In the genomic region with DNA sequence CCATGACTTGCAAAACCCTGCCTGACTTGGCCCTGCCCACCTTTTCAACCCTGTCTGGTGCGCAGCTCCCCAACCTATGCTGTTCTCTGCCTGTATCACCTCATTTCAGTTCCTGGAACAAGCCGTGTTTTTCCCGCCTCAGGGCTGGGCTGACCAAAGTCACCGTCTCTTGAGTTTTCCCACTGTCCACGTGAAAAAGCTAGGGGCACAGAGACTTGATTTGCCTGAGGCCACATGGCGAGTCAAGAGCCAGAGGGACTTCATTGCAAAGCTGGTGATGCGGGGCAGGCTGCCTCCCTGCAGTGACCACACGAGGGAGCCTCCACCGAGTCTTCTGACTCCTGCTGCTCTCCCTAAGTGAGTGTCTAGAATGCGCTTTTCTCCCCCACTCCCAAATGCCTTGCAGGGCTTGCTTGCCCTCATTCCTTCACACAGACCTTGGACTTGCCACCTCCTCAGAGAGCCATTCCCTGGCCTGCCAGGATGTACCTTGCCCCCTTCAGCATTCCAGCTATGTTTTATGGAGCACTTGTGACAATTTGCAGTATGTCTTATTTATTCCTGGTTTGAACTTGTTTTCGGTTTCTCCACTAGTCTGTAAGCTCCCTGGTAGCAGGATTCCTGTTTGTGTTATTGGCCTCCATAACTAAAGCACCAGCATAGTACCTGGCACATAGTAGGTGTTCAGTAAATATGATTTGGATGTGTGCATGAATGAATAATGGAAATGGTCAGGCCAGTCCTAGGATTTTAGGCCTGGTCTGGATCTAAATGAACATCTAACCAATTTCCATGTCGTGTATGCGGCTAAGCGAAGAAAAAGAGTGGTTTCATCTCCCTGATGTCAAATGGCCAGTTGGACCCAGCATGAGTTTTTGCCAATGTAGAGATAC, we compare ENCODE assay signal across 1 cellular context.
TF ChIP-seq lines count a peak whose summit lies in the region.

No MANE protein-coding gene starts in this region.

TF ChIP-seq in HCT116, 20 proteins besides CTCF, POLR2A, EP300 and RAD21 (continued from another document):
- TF ChIP-seq ZBTB33 (IDR thresholded peaks at IDR 0.05; ENCODE audit: extremely low read depth, insufficient replicate concordance, low read length) (no peak), MAX (IDR thresholded peaks at IDR 0.05) (no peak; the same call in 1 of the 2 replicates)
